1 cellular context compared by ENCODE assay signal in the genomic region with DNA sequence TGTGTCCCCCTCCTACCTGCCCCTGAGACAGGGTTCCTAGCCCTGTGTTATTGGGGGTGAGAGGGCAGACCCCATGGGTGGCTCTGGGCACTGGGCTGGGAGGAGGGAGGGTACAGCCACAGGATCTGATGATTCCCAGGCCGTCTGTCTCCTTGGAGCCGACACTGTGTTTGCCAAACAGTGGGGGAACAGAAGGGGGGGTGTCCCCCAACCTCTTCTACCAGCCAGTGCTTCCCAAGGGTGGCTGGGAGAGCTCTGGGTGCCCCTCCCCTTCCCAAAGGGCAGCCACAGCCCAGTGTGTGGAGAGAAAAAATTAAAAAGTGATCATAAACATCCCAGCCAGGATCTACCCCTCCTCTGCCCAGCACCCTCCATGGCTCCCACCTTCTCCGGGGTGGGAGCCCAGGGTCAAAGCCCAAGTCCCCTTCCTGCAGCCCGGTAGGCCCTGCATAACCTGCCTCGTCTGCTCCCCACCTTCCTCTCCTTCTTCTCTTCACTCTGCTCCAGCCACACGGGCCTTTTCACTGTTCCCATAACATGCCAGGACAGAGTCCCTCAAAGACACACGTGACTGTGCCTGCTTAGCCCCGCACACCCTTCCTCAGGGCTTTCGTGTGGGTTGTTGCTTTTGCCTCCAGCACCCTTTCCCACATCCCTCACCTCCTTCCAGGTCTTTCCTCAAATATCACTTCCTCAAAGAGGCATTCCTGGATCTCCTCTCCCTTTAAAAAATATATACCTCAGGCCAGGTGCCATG.
TF ChIP-seq lines count a peak whose summit lies in the region.

No MANE protein-coding gene starts in this region.

TF ChIP-seq in K562, 482 proteins besides CTCF, POLR2A, EP300 and RAD21:
- TF ChIP-seq VEZF1 (CRISPR knock-in tag; IDR thresholded peaks at IDR 0.05) (peak; percentile 53), ZNF695 (CRISPR knock-in tag; IDR thresholded peaks at IDR 0.05) (no peak), SNRNP70 (optimal IDR thresholded peaks at IDR 0.05; ENCODE audit: low read depth, low read length) (no peak), USF1 (CRISPR knock-in tag; IDR thresholded peaks at IDR 0.05) (peak; percentile 39; the same call in 1 of the 2 replicates), ZBTB40 (IDR thresholded peaks at IDR 0.05) (no peak), ZBTB40 (CRISPR knock-in tag; IDR thresholded peaks at IDR 0.05) (no peak), BCOR (IDR thresholded peaks at IDR 0.05) (peak; percentile 20; the same call in 1 of the 2 replicates)
- TF ChIP-seq, protein P1, sequence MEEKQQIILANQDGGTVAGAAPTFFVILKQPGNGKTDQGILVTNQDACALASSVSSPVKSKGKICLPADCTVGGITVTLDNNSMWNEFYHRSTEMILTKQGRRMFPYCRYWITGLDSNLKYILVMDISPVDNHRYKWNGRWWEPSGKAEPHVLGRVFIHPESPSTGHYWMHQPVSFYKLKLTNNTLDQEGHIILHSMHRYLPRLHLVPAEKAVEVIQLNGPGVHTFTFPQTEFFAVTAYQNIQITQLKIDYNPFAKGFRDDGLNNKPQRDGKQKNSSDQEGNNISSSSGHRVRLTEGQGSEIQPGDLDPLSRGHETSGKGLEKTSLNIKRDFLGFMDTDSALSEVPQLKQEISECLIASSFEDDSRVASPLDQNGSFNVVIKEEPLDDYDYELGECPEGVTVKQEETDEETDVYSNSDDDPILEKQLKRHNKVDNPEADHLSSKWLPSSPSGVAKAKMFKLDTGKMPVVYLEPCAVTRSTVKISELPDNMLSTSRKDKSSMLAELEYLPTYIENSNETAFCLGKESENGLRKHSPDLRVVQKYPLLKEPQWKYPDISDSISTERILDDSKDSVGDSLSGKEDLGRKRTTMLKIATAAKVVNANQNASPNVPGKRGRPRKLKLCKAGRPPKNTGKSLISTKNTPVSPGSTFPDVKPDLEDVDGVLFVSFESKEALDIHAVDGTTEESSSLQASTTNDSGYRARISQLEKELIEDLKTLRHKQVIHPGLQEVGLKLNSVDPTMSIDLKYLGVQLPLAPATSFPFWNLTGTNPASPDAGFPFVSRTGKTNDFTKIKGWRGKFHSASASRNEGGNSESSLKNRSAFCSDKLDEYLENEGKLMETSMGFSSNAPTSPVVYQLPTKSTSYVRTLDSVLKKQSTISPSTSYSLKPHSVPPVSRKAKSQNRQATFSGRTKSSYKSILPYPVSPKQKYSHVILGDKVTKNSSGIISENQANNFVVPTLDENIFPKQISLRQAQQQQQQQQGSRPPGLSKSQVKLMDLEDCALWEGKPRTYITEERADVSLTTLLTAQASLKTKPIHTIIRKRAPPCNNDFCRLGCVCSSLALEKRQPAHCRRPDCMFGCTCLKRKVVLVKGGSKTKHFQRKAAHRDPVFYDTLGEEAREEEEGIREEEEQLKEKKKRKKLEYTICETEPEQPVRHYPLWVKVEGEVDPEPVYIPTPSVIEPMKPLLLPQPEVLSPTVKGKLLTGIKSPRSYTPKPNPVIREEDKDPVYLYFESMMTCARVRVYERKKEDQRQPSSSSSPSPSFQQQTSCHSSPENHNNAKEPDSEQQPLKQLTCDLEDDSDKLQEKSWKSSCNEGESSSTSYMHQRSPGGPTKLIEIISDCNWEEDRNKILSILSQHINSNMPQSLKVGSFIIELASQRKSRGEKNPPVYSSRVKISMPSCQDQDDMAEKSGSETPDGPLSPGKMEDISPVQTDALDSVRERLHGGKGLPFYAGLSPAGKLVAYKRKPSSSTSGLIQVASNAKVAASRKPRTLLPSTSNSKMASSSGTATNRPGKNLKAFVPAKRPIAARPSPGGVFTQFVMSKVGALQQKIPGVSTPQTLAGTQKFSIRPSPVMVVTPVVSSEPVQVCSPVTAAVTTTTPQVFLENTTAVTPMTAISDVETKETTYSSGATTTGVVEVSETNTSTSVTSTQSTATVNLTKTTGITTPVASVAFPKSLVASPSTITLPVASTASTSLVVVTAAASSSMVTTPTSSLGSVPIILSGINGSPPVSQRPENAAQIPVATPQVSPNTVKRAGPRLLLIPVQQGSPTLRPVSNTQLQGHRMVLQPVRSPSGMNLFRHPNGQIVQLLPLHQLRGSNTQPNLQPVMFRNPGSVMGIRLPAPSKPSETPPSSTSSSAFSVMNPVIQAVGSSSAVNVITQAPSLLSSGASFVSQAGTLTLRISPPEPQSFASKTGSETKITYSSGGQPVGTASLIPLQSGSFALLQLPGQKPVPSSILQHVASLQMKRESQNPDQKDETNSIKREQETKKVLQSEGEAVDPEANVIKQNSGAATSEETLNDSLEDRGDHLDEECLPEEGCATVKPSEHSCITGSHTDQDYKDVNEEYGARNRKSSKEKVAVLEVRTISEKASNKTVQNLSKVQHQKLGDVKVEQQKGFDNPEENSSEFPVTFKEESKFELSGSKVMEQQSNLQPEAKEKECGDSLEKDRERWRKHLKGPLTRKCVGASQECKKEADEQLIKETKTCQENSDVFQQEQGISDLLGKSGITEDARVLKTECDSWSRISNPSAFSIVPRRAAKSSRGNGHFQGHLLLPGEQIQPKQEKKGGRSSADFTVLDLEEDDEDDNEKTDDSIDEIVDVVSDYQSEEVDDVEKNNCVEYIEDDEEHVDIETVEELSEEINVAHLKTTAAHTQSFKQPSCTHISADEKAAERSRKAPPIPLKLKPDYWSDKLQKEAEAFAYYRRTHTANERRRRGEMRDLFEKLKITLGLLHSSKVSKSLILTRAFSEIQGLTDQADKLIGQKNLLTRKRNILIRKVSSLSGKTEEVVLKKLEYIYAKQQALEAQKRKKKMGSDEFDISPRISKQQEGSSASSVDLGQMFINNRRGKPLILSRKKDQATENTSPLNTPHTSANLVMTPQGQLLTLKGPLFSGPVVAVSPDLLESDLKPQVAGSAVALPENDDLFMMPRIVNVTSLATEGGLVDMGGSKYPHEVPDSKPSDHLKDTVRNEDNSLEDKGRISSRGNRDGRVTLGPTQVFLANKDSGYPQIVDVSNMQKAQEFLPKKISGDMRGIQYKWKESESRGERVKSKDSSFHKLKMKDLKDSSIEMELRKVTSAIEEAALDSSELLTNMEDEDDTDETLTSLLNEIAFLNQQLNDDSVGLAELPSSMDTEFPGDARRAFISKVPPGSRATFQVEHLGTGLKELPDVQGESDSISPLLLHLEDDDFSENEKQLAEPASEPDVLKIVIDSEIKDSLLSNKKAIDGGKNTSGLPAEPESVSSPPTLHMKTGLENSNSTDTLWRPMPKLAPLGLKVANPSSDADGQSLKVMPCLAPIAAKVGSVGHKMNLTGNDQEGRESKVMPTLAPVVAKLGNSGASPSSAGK (IDR thresholded peaks at IDR 0.05): no peak
